1 cellular context compared by ENCODE assay signal in genomic region chr3:4980229-4981159, GRCh38.
TF ChIP-seq lines count a peak whose summit lies in the region.

No MANE protein-coding gene starts in this region.

TF ChIP-seq in K562, 482 proteins besides CTCF, POLR2A, EP300 and RAD21 (continued from another document and continues in another):
- no peak for TF ChIP-seq RBM14 (IDR thresholded peaks at IDR 0.05; ENCODE audit: borderline replicate concordance, insufficient read depth, low read depth, low read length)
- TF ChIP-seq TSC22D4 (tag; IDR thresholded peaks at IDR 0.05), result no peak
- TF ChIP-seq ZNF830 (CRISPR knock-in tag; IDR thresholded peaks at IDR 0.05), result no peak
- no peak for TF ChIP-seq RBM22 (IDR thresholded peaks at IDR 0.05; ENCODE audit: low read depth, low read length, poor library complexity, severe bottlenecking)
- peak; percentile 72 for TF ChIP-seq NKRF (IDR thresholded peaks at IDR 0.05; ENCODE audit: borderline replicate concordance)
- no peak for TF ChIP-seq NCOA6 (IDR thresholded peaks at IDR 0.05)
- no peak for TF ChIP-seq ZNF212 (CRISPR knock-in tag; IDR thresholded peaks at IDR 0.05)
- no peak for TF ChIP-seq ZNF12 (CRISPR knock-in tag; IDR thresholded peaks at IDR 0.05)
- TF ChIP-seq NONO (IDR thresholded peaks at IDR 0.05; ENCODE audit: low read depth in 2 of 2, low read length in 1 of 2), result no peak
- TF ChIP-seq MXD1 (CRISPR knock-in tag; IDR thresholded peaks at IDR 0.05; ENCODE audit: borderline replicate concordance, poor library complexity, severe bottlenecking), result no peak
- no peak for TF ChIP-seq ZNF695 (CRISPR knock-in tag; IDR thresholded peaks at IDR 0.05)
- no peak for TF ChIP-seq ZFP30 (CRISPR knock-in tag; IDR thresholded peaks at IDR 0.05; ENCODE audit: borderline replicate concordance)
- 0 out of 2 replicates have a peak, but pooled peaks have one; percentile 7 for TF ChIP-seq ZNF449 (CRISPR knock-in tag; IDR thresholded peaks at IDR 0.05)
- TF ChIP-seq TFAM (CRISPR knock-in tag; conservative IDR thresholded peaks at IDR 0.05), result no peak
- no peak for TF ChIP-seq MNT (conservative IDR thresholded peaks at IDR 0.05)
- no peak for TF ChIP-seq DNMT1 (IDR thresholded peaks at IDR 0.05)
- TF ChIP-seq TSHZ1 (CRISPR knock-in tag; IDR thresholded peaks at IDR 0.05), result no peak
- no peak for TF ChIP-seq ZNF395 (CRISPR knock-in tag; IDR thresholded peaks at IDR 0.05)
- TF ChIP-seq HNRNPL (IDR thresholded peaks at IDR 0.05; ENCODE audit: low read depth, low read length), result no peak
- TF ChIP-seq SMAD2 (IDR thresholded peaks at IDR 0.05; ENCODE audit: low read depth, low read length), result no peak
- 0 out of 2 replicates have a peak, but pooled peaks have one; percentile 42 for TF ChIP-seq TCF7 (IDR thresholded peaks at IDR 0.05; ENCODE audit: borderline replicate concordance)
- peak; percentile 45; the same call in 1 of the 2 replicates for TF ChIP-seq CBX5 (IDR thresholded peaks at IDR 0.05; ENCODE audit: borderline replicate concordance, low read depth)
- peak; percentile 40; the same call in 1 of the 2 replicates for TF ChIP-seq MECOM (CRISPR knock-in tag; IDR thresholded peaks at IDR 0.05)
- TF ChIP-seq ZBTB17 (CRISPR knock-in tag; IDR thresholded peaks at IDR 0.05), result peak; percentile 74
- TF ChIP-seq HEY1 (CRISPR knock-in tag; IDR thresholded peaks at IDR 0.05; ENCODE audit: borderline replicate concordance), result no peak
- TF ChIP-seq GTF2B (IDR thresholded peaks at IDR 0.05; ENCODE audit: extremely low read depth, insufficient read length), result no peak
- no peak for TF ChIP-seq NUFIP1 (IDR thresholded peaks at IDR 0.05; ENCODE audit: partially characterized antibody)
- TF ChIP-seq ZBTB2 (IDR thresholded peaks at IDR 0.05), result peak; percentile 28
- peak; percentile 82; the same call in 1 of the 2 replicates for TF ChIP-seq ZBED1 (IDR thresholded peaks at IDR 0.05)
- peak; percentile 93 for TF ChIP-seq JUND (IDR thresholded peaks at IDR 0.05; ENCODE audit: borderline replicate concordance, low read depth, low read length)
- peak; percentile 89; the same call in 2 of the 3 replicates for TF ChIP-seq JUND (tag; IDR thresholded peaks at IDR 0.05; ENCODE audit: borderline replicate concordance, low read depth, low read length)
- TF ChIP-seq MAFG (tag; conservative IDR thresholded peaks at IDR 0.05), result peak; percentile 90
- 0 out of 2 replicates have a peak, but pooled peaks have one; percentile 47 for TF ChIP-seq HMG20B (CRISPR knock-in tag; IDR thresholded peaks at IDR 0.05)
- TF ChIP-seq SNIP1 (IDR thresholded peaks at IDR 0.05; ENCODE audit: low read depth), result no peak
- TF ChIP-seq MEIS2 (IDR thresholded peaks at IDR 0.05; ENCODE audit: partially characterized antibody), result no peak
- TF ChIP-seq ZNF764 (CRISPR knock-in tag; IDR thresholded peaks at IDR 0.05; ENCODE audit: low read depth), result 0 out of 2 replicates have a peak, but pooled peaks have one; percentile 11
- TF ChIP-seq SLC30A9 (CRISPR knock-in tag; IDR thresholded peaks at IDR 0.05), result no peak
- no peak for TF ChIP-seq ZFX (CRISPR knock-in tag; IDR thresholded peaks at IDR 0.05)
- TF ChIP-seq ILF3 (IDR thresholded peaks at IDR 0.05; ENCODE audit: borderline replicate concordance), result no peak
- peak; percentile 70 for TF ChIP-seq NFIX (CRISPR knock-in tag; IDR thresholded peaks at IDR 0.05; ENCODE audit: low read depth)
- no peak for TF ChIP-seq ZNF217 (CRISPR knock-in tag; IDR thresholded peaks at IDR 0.05)
- peak in 1 of 2 experiments; percentile 76; a peak in 1 of 4 replicates for TF ChIP-seq ZMIZ1 (IDR thresholded peaks at IDR 0.05; ENCODE audit: low read depth in 2 of 2, low read length in 2 of 2)
- TF ChIP-seq CEBPZ (IDR thresholded peaks at IDR 0.05; ENCODE audit: borderline replicate concordance, low read depth, low read length), result peak; percentile 52; the same call in 1 of the 2 replicates
